Comparison of ENCODE assay signal across 15 cellular contexts in genomic region chr2:145851730-145852129, GRCh38.
"Had no signal": no experiment of that assay in that cellular context is flagged by ENCODE, and none has a peak within 500 bp of the region (broad histone marks: within the 10 kb centered on the region; RNA-seq: fewer than 3 reads in every experiment).

No MANE protein-coding gene starts in this region.

- H3K36me3 Mint-ChIP-seq: neural progenitor cell had no signal

- H3K27ac Mint-ChIP-seq: activated B cell treated with CpG ODN at 0.5 μM for 24 hours; activated CD4-positive, alpha-beta T cell treated with anti-CD3 and anti-CD28 coated beads, Interleukin-2, amount 10 ng/mL, durations not matched to agents 24 days and 14 days; activated CD8-positive, alpha-beta T cell treated with anti-CD3 and anti-CD28 coated beads, Interleukin-2, amount 10 ng/mL, durations not matched to agents 7 days and 5 days; endodermal cell; neural progenitor cell; stimulated activated naive CD8-positive, alpha-beta T cell treated with anti-CD3 and anti-CD28 coated beads, Interleukin-15, Interleukin-2, amounts not matched to agents 100 ng/mL and 50 ng/mL, for 24 hours had no signal

- H3K27me3 ChIP-seq: ascending aorta, dorsolateral prefrontal cortex, neural progenitor cell, ovary, right lobe of liver had no signal

- H3K36me3 ChIP-seq: ascending aorta, neural progenitor cell, ovary, right lobe of liver, thoracic aorta had no signal

- H3K4me3 ChIP-seq: ascending aorta, dorsolateral prefrontal cortex, neural progenitor cell, ovary, right lobe of liver, thoracic aorta had no signal

- H3K27ac ChIP-seq: ascending aorta, dorsolateral prefrontal cortex, neural progenitor cell, ovary, right lobe of liver, thoracic aorta had no signal

- H3K4me2 ChIP-seq: neural progenitor cell had no signal

- H3K9ac ChIP-seq: neural progenitor cell had no signal

- ATAC-seq: activated CD8-positive, alpha-beta T cell treated with anti-CD3 and anti-CD28 coated beads, Interleukin-2, amount 10 ng/mL, durations not matched to agents 7 days and 5 days; right lobe of liver had no signal

- H3K4me3 Mint-ChIP-seq: activated B cell treated with CpG ODN at 0.5 μM for 24 hours; activated CD4-positive, alpha-beta T cell treated with anti-CD3 and anti-CD28 coated beads, Interleukin-2, amount 10 ng/mL, durations not matched to agents 24 days and 14 days; activated CD8-positive, alpha-beta T cell treated with anti-CD3 and anti-CD28 coated beads, Interleukin-2, amount 10 ng/mL, durations not matched to agents 7 days and 5 days; endodermal cell; neural progenitor cell; stimulated activated naive CD8-positive, alpha-beta T cell treated with anti-CD3 and anti-CD28 coated beads, Interleukin-15, Interleukin-2, amounts not matched to agents 100 ng/mL and 50 ng/mL, for 24 hours had no signal

- H3K4me1 Mint-ChIP-seq: activated B cell treated with CpG ODN at 0.5 μM for 24 hours; activated CD4-positive, alpha-beta T cell treated with anti-CD3 and anti-CD28 coated beads, Interleukin-2, amount 10 ng/mL, durations not matched to agents 24 days and 14 days; neural progenitor cell had no signal

- H3K9me3 ChIP-seq: ascending aorta, ovary, right lobe of liver, thoracic aorta had no signal

- H3K4me1 ChIP-seq: ascending aorta, right lobe of liver had no signal

- DNase-seq: activated B cell treated with CpG ODN at 0.5 μM for 24 hours; activated CD4-positive, alpha-beta T cell treated with anti-CD3 and anti-CD28 coated beads, Interleukin-2, amount 10 ng/mL, durations not matched to agents 24 days and 14 days; activated CD8-positive, alpha-beta memory T cell treated with anti-CD3 and anti-CD28 coated beads, Interleukin-2, amount 50 U/mL, for 48 hours; activated CD8-positive, alpha-beta T cell treated with anti-CD3 and anti-CD28 coated beads, Interleukin-2, amount 10 ng/mL, durations not matched to agents 7 days and 5 days; activated gamma-delta T cell treated with Interleukin-2 at 50 U/mL for 16 hours; dorsolateral prefrontal cortex; endodermal cell; foreskin fibroblast; hypothalamus; ovary; right lobe of liver had no signal

- H2AFZ ChIP-seq: neural progenitor cell had no signal

- H3K27me3 Mint-ChIP-seq: activated B cell treated with CpG ODN at 0.5 μM for 24 hours; activated CD4-positive, alpha-beta T cell treated with anti-CD3 and anti-CD28 coated beads, Interleukin-2, amount 10 ng/mL, durations not matched to agents 24 days and 14 days; stimulated activated naive CD8-positive, alpha-beta T cell treated with anti-CD3 and anti-CD28 coated beads, Interleukin-15, Interleukin-2, amounts not matched to agents 100 ng/mL and 50 ng/mL, for 24 hours had no signal
